In genomic region chr5:60023255-60023654, GRCh38 we compare ENCODE assay signal across 12 cellular contexts.
"Had no signal": no experiment of that assay in that cellular context is flagged by ENCODE, and none has a peak within 500 bp of the region (broad histone marks: within the 10 kb centered on the region; RNA-seq: fewer than 3 reads in every experiment).

No MANE protein-coding gene starts in this region.

- H3K4me3 ChIP-seq: sigmoid colon had no signal

- H3K4me3 Mint-ChIP-seq: activated T-helper 1 cell treated with anti-CD3 and anti-CD28 coated beads, Interleukin-12 subunit alpha, Interleukin-12 subunit beta, Interleukin-2, Interleukin-4 antibody, amounts not matched to agents 30 ng/mL and 10 ng/mL and 1 ng/mL, durations not matched to agents 14 hours and 24 hours and 36 hours; endodermal cell; nephron progenitor cell had no signal

- ATAC-seq: left cardiac atrium had no signal

- H3K4me1 Mint-ChIP-seq: nephron progenitor cell had no signal

- H3K27ac ChIP-seq: sigmoid colon had no signal

- DNase-seq: activated CD4-positive, alpha-beta T cell treated with anti-CD3 and anti-CD28 coated beads for 48 hours; activated naive CD4-positive, alpha-beta T cell; endodermal cell; erythroblast; hippocampal formation; left cardiac atrium; nephron progenitor cell; sigmoid colon; stimulated activated CD4-positive, alpha-beta T cell treated with anti-CD3 and anti-CD28 coated beads, Interleukin-2, amount 100 ng/mL, for 48 hours; stimulated activated naive CD4-positive, alpha-beta T cell treated with Interleukin-2 at 50 U/mL for 16 hours; T-helper 1 cell had no signal

- H3K9me3 Mint-ChIP-seq: activated T-helper 1 cell treated with anti-CD3 and anti-CD28 coated beads, Interleukin-12 subunit alpha, Interleukin-12 subunit beta, Interleukin-2, Interleukin-4 antibody, amounts not matched to agents 30 ng/mL and 10 ng/mL and 1 ng/mL, durations not matched to agents 14 hours and 24 hours and 36 hours; endodermal cell; nephron progenitor cell had no signal

- H3K4me1 ChIP-seq: sigmoid colon had no signal

- H3K27ac Mint-ChIP-seq: activated T-helper 1 cell treated with anti-CD3 and anti-CD28 coated beads, Interleukin-12 subunit alpha, Interleukin-12 subunit beta, Interleukin-2, Interleukin-4 antibody, amounts not matched to agents 30 ng/mL and 10 ng/mL and 1 ng/mL, durations not matched to agents 14 hours and 24 hours and 36 hours; endodermal cell; nephron progenitor cell had no signal

- H3K36me3 ChIP-seq: sigmoid colon had no signal

- H3K27me3 ChIP-seq: sigmoid colon had no signal

- H3K9me3 ChIP-seq: sigmoid colon had no signal
